8 cellular contexts compared by ENCODE assay signal in genomic region chr17:76264755-76265623, GRCh38. TPM values are rescaled to one million over a fixed set of nuclear protein-coding genes. Genes with fewer than 3 reads are reported as not detected.
A peak's percentile ranks its signal among the peaks of the same experiment; 100 is the strongest.
DNase-seq lines count a peak whose midpoint lies in the region; ATAC-seq and TF ChIP-seq lines count a peak whose summit lies in the region.

UBALD2 (plus strand) TSS chr17:76265348; CDS start chr17:76265506, 158 bp downstream.

- peaks cover 2% of the 10 kb centered on the region; the same call in 1 of the 2 replicates for H3K36me3 ChIP-seq in SK-N-MC (ENCODE audit: insufficient read depth, low read length)
- peaks cover 0 to 11% of the 10 kb centered on the region in 2 donors for H3K36me3 ChIP-seq in gastroesophageal sphincter
- peaks cover 22% of the 10 kb centered on the region for H3K36me3 ChIP-seq in neutrophil

- H3K9me3 ChIP-seq in SK-N-MC (ENCODE audit: low read depth, low read length) (no peaks in the 10 kb centered on the region), gastroesophageal sphincter (no peaks in the 10 kb centered on the region), neutrophil (no peaks in the 10 kb centered on the region)

- H3K4me3 ChIP-seq in NB4 (ENCODE audit: low read depth, low read length) (peak within 1 kb of the TSS; percentile 85), SK-N-MC (peak within 1 kb of the TSS; percentile 95), gastroesophageal sphincter (peak within 1 kb of the TSS; percentile 98), neutrophil (ENCODE audit: low read depth in 1 of 2, low read length in 1 of 2) (peak within 1 kb of the TSS; percentile 98 to 99)

- peak within 1 kb of the TSS; percentile 90 for H3K4me3 Mint-ChIP-seq in HFFc6
- peak within 1 kb of the TSS; percentile 96 for H3K4me3 Mint-ChIP-seq in activated naive CD4-positive, alpha-beta T cell treated with anti-CD3 and anti-CD28 coated beads, Interleukin-2, amount 10 ng/mL, durations not matched to agents 7 days and 5 days

- peaks cover 47% of the 10 kb centered on the region for H3K4me1 Mint-ChIP-seq in HFFc6 (ENCODE audit: low read depth)
- H3K4me1 Mint-ChIP-seq in activated naive CD4-positive, alpha-beta T cell treated with anti-CD3 and anti-CD28 coated beads, Interleukin-2, amount 10 ng/mL, durations not matched to agents 7 days and 5 days = peaks cover 60% of the 10 kb centered on the region

- CTCF ChIA-PET in activated naive CD4-positive, alpha-beta T cell treated with anti-CD3 and anti-CD28 coated beads, Interleukin-2, amount 10 ng/mL, durations not matched to agents 7 days and 5 days (lab: Charles Lee) = interaction anchor here (1.0 to 4.1 kb wide), 7 partner anchors 9 to 76 kb away, joined by 3 to 39 read pairs (median 4); no protein-coding TSS in a partner anchor

- no peaks in the 10 kb centered on the region for H3K27me3 ChIP-seq in gastroesophageal sphincter
- H3K27me3 ChIP-seq in neutrophil = no peaks in the 10 kb centered on the region

- TF ChIP-seq EP300 in gastroesophageal sphincter (IDR thresholded peaks at IDR 0.05) = no peak

- H3K27me3 Mint-ChIP-seq in HFFc6 (ENCODE audit: insufficient read depth) = no peaks in the 10 kb centered on the region; the same call in 1 of the 2 replicates
- peaks cover 5% of the 10 kb centered on the region for H3K27me3 Mint-ChIP-seq in activated naive CD4-positive, alpha-beta T cell treated with anti-CD3 and anti-CD28 coated beads, Interleukin-2, amount 10 ng/mL, durations not matched to agents 7 days and 5 days

- H3K9ac ChIP-seq in SK-N-MC (ENCODE audit: insufficient read length) = peak within 1 kb of the TSS; percentile 84

- H3K9me3 Mint-ChIP-seq in HFFc6 = no peaks in the 10 kb centered on the region
- H3K9me3 Mint-ChIP-seq in activated naive CD4-positive, alpha-beta T cell treated with anti-CD3 and anti-CD28 coated beads, Interleukin-2, amount 10 ng/mL, durations not matched to agents 7 days and 5 days = no peaks in the 10 kb centered on the region

- WGBS in gastroesophageal sphincter (ENCODE audit: low coverage in 1 of 2), 2 donors = 0% methylated on average over 1 to 4 of the region's 94 CpGs

- 0 out of 2 replicates have a peak, but pooled peaks cover 4% of the 10 kb centered on the region for H3K36me3 Mint-ChIP-seq in HFFc6 (ENCODE audit: low read depth)
- H3K36me3 Mint-ChIP-seq in activated naive CD4-positive, alpha-beta T cell treated with anti-CD3 and anti-CD28 coated beads, Interleukin-2, amount 10 ng/mL, durations not matched to agents 7 days and 5 days = peaks cover 49% of the 10 kb centered on the region

- peaks cover 0 to 66% (median 34%) of the 10 kb centered on the region in 3 donors for H3K4me1 ChIP-seq in gastroesophageal sphincter
- H3K4me1 ChIP-seq in neutrophil (ENCODE audit: control insufficient read depth in 1 of 2, insufficient read depth in 1 of 2, low read depth in 1 of 2, low read length in 1 of 2) = peaks cover 83% of the 10 kb centered on the region in 2 experiments

- peak; percentile 99 for DNase-seq in GM04503 (ENCODE audit: low read depth)
- DNase-seq in HFFc6 = peak; percentile 100
- DNase-seq in NB4 (ENCODE audit: low read depth) = peak; percentile 99
- DNase-seq in SK-N-MC (ENCODE audit: low read depth, low spot score) = peak; percentile 83
- peak; percentile 99 for DNase-seq in activated naive CD4-positive, alpha-beta T cell treated with anti-CD3 and anti-CD28 coated beads, Interleukin-2, amount 10 ng/mL, durations not matched to agents 7 days and 5 days
- DNase-seq in substantia nigra (lab: John Stamatoyannopoulos, UW) = peak; percentile 86 to 100 (median 99)

- H3K27ac Mint-ChIP-seq in HFFc6 = peak within 1 kb of the TSS; percentile 93
- H3K27ac Mint-ChIP-seq in activated naive CD4-positive, alpha-beta T cell treated with anti-CD3 and anti-CD28 coated beads, Interleukin-2, amount 10 ng/mL, durations not matched to agents 7 days and 5 days = peak within 1 kb of the TSS; percentile 99

- H3K27ac ChIP-seq in SK-N-MC (peak within 1 kb of the TSS; percentile 79), gastroesophageal sphincter (peak within 1 kb of the TSS; percentile 90 to 98 (median 94)), neutrophil (peak within 1 kb of the TSS; percentile 96), substantia nigra (ENCODE audit: low read depth, low read length, poor library complexity, severe bottlenecking) (peak within 1 kb of the TSS; percentile 90)

- TF ChIP-seq CTCF in HFFc6 (IDR thresholded peaks at IDR 0.05) (no peak), NB4 (IDR thresholded peaks at IDR 0.05; ENCODE audit: low read depth, low read length) (no peak), gastroesophageal sphincter (IDR thresholded peaks at IDR 0.05) (peak in 2 of 4 experiments; percentile 12 to 13), neutrophil (IDR thresholded peaks at IDR 0.05) (peak; percentile 35)

- ATAC-seq in gastroesophageal sphincter = peak; percentile 95

- TF ChIP-seq POLR2A in NB4 (IDR thresholded peaks at IDR 0.05; ENCODE audit: extremely low read depth, insufficient read length) = peak; percentile 69
- peak; percentile 90 to 96 for TF ChIP-seq POLR2A in gastroesophageal sphincter (IDR thresholded peaks at IDR 0.05)

RNA-seq across cellular contexts. Expression of gene UBALD2, which starts in this region (rescaled TPM):
- total RNA-seq in HFFc6 (2021; fragmentation: NEBNext Ultra II Directional; extraction: Animal tissue kit (Norgen Biotek cat#: 25700)) = 10 to 100 TPM; 24.5 to 35.7 (median 30.5) TPM
- 1 to 10 TPM; 6.1 to 8.8 (median 8.4) TPM for total RNA-seq in gastroesophageal sphincter

Comparison
In these comparisons a context has a peak if more than half of its experiments do, and no peak if none do; other contexts are left out.
1. Peak in every context shown above with its lines: DNase-seq, ATAC-seq, H3K4me3 ChIP-seq and H3K27ac ChIP-seq.